1 cellular context compared by ENCODE assay signal in genomic region chr13:49248433-49249002, GRCh38.
TF ChIP-seq lines count a peak whose summit lies in the region.

No MANE protein-coding gene starts in this region.

TF ChIP-seq in GM23338, 12 proteins besides CTCF, POLR2A, EP300 and RAD21 (continued from another document):
- TF ChIP-seq ZNF462 (CRISPR knock-in tag; IDR thresholded peaks at IDR 0.05), result no peak
- no peak for TF ChIP-seq EZH2 (IDR thresholded peaks at IDR 0.05; ENCODE audit: low read depth, unreplicated experiment)
- no peak for TF ChIP-seq NANOG (IDR thresholded peaks at IDR 0.05; ENCODE audit: borderline replicate concordance)
- no peak for TF ChIP-seq ZNF114 (CRISPR knock-in tag; IDR thresholded peaks at IDR 0.05)
- TF ChIP-seq REST (IDR thresholded peaks at IDR 0.05; ENCODE audit: unreplicated experiment), result no peak
- no peak for TF ChIP-seq JUNB (IDR thresholded peaks at IDR 0.05; ENCODE audit: unreplicated experiment)
